Comparison of ENCODE assay signal across 22 cellular contexts in the genomic region with DNA sequence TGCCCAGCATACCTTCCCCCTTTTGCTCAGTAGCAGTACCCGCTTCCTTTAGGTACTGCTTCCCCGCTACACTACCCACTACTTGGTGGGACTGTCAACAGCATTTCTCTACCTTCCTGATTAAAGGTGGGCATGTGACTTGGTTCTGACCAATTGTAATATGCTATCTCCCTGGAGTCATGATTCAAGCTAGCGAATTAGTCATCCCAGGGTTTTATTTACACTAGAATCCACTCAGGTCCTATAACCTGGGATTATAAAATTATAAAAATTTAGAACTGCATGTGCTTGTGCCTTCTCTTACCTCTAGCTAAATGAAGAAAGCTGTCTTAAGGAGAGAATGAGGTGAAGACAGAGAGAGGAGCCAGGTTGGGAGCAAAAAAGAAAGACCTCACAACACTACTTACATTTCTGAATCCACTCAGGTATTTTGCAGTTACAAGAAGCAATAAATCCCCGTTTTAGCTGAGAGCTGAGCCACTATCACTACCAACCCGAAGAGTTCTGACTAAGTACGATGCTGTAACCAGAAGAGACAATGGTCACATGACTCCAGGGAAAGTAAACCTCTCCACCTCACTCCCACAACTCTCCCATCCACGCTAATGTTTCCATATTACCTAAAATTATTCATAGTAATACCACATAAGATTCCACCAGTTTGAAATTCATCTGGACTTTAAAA. TPM values are rescaled to one million over a fixed set of nuclear protein-coding genes. Genes with fewer than 3 reads are reported as not detected.
DNase-seq lines count a peak whose midpoint lies in the region; ATAC-seq and TF ChIP-seq lines count a peak whose summit lies in the region.
"Had no signal": no experiment of that assay in that cellular context is flagged by ENCODE, and none has a peak within 500 bp of the region (broad histone marks: within the 10 kb centered on the region; RNA-seq: fewer than 3 reads in every experiment).

No MANE protein-coding gene starts in this region.

- intact Hi-C loops in PC-3 (cut with micrococcal nuclease) = no loop called here

- TF ChIP-seq CTCF in HEK293 (tag by site-specific recombination; IDR thresholded peaks at IDR 0.05) = no peak
- TF ChIP-seq CTCF in PC-3 (conservative IDR thresholded peaks at IDR 0.05; ENCODE audit: low read depth, low read length) = no peak

- peaks cover 9% of the 10 kb centered on the region; the same call in 1 of the 2 replicates for H3K4me1 ChIP-seq in HEK293 (ENCODE audit: control insufficient read depth, insufficient read depth, low read length)
- H3K4me1 ChIP-seq in PC-3 (ENCODE audit: insufficient read depth, low read length) = peaks cover 13% of the 10 kb centered on the region
- H3K4me1 ChIP-seq: breast epithelium, HAP-1, heart right ventricle, upper lobe of left lung had no signal

- CTCF ChIA-PET in HEK293 (lab: Yijun Ruan, JAX) = interaction anchor here (0.7 to 3.8 kb wide), 10 partner anchors 10 to 88 kb away, joined by 3 to 17 read pairs (median 4); no protein-coding TSS in a partner anchor
- CTCF ChIA-PET in PC-3 (lab: Charles Lee) = interaction anchor here (1.7 kb wide), 1 partner anchor 34 kb away, joined by 6 read pairs; no protein-coding TSS in a partner anchor

- no peaks in the 10 kb centered on the region for H3K36me3 ChIP-seq in HEK293 (ENCODE audit: control insufficient read depth in 2 of 2, insufficient read depth in 1 of 2, low read length in 2 of 2)
- H3K36me3 ChIP-seq in PC-3 (ENCODE audit: low read depth, low read length) = no peaks in the 10 kb centered on the region
- H3K36me3 ChIP-seq: breast epithelium, HAP-1, heart right ventricle, neutrophil, upper lobe of left lung had no signal

- BruUV-seq in PC-3 (replicated peaks; lab: Mats Ljungman, UMichigan) = no TSS peak

- DNase-seq in PC-3 (peak; percentile 82), dermis blood vessel endothelial cell (peak; percentile 33), non-pigmented ciliary epithelial cell (ENCODE audit: low read depth) (peak; percentile 2), NCI-H748 (lab: John Stamatoyannopoulos, UW; ENCODE audit: unreplicated experiment) (no peak)
- DNase-seq: activated CD4-positive, alpha-beta T cell treated with anti-CD3 and anti-CD28 coated beads, Interleukin-2, amount 50 U/mL, for 1 hour; heart right ventricle; NCI-H2081; NCI-H524 treated with DMSO at 0.1 percent for 48 hours; right cardiac atrium; stimulated activated naive CD8-positive, alpha-beta T cell treated with anti-CD3 and anti-CD28 coated beads, Interleukin-15, Interleukin-2, amounts not matched to agents 100 U/mL and 50 U/mL, for 24 hours; upper lobe of left lung had no signal

- H3K4me3 ChIP-seq in HEK293 (ENCODE audit: low read depth, low read length) (no peak overlapping the region), PC-3 (ENCODE audit: low read length) (peak overlapping the region; percentile 54)
- H3K4me3 ChIP-seq: breast epithelium, HAP-1, heart right ventricle, upper lobe of left lung had no signal

- no peaks in the 10 kb centered on the region for H3K79me2 ChIP-seq in PC-3 (ENCODE audit: low read length)

- POLR2A ChIA-PET in HEK293 (lab: Yijun Ruan, JAX) = interaction anchor here (0.6 to 2.0 kb wide), 5 partner anchors 9 to 570 kb away, joined by 3 to 10 read pairs (median 4); a partner anchor contains a TSS
- POLR2A ChIA-PET in PC-3 (lab: Charles Lee; ENCODE audit: unreplicated experiment) = interaction anchor here (0.9 kb wide), 1 partner anchor 75 kb away, joined by 4 read pairs; a partner anchor contains a TSS

- H4K20me1 ChIP-seq in PC-3 (ENCODE audit: low read length) = no peaks in the 10 kb centered on the region

- ATAC-seq in PC-3 (peak; percentile 98), HG03354 (IDR thresholded peaks at IDR 0.05; ENCODE audit: poor library complexity, severe bottlenecking, unreplicated experiment) (no peak), HG02642 (IDR thresholded peaks at IDR 0.05; ENCODE audit: poor library complexity, unreplicated experiment) (no peak), GM19023 (IDR thresholded peaks at IDR 0.05; ENCODE audit: unreplicated experiment) (no peak)
- ATAC-seq: activated naive CD4-positive, alpha-beta T cell treated with anti-CD3 and anti-CD28 coated beads, Interleukin-2, amount 50 U/mL, for 72 hours; heart right ventricle; stimulated activated naive CD8-positive, alpha-beta T cell treated with anti-CD3 and anti-CD28 coated beads, Interleukin-15, Interleukin-2, amounts not matched to agents 100 U/mL and 50 U/mL, for 24 hours had no signal

- H3K9me3 ChIP-seq in HEK293 (ENCODE audit: control insufficient read depth, insufficient read depth, low read depth, low read length) (no peaks in the 10 kb centered on the region), PC-3 (ENCODE audit: low read length) (no peaks in the 10 kb centered on the region)
- H3K9me3 ChIP-seq: breast epithelium, HAP-1, heart right ventricle, neutrophil, upper lobe of left lung had no signal

- H3F3A ChIP-seq in PC-3 (ENCODE audit: low read length, unreplicated experiment) = no peaks in the 10 kb centered on the region

- no peaks in the 10 kb centered on the region for H3K9me2 ChIP-seq in PC-3 (replicated peaks; ENCODE audit: low read length)

- H3K4me2 ChIP-seq in PC-3 (ENCODE audit: low read length) = peak overlapping the region; percentile 80

- peak overlapping the region; percentile 77 for H2AFZ ChIP-seq in PC-3 (ENCODE audit: low read length)

- H3K9ac ChIP-seq in PC-3 (ENCODE audit: low read length) = peak overlapping the region; percentile 13

- H3K27ac ChIP-seq in HEK293 (ENCODE audit: extremely low read depth, low read depth, low read length) = peak overlapping the region; percentile 25; the same call in 1 of the 2 replicates
- peak overlapping the region; percentile 69 for H3K27ac ChIP-seq in PC-3 (ENCODE audit: low read length)
- H3K27ac ChIP-seq: breast epithelium, C4-2B, heart right ventricle, neutrophil, upper lobe of left lung had no signal

- H3K27me3 ChIP-seq in PC-3 (ENCODE audit: low read length) = peaks cover under 1% of the 10 kb centered on the region

TF ChIP-seq in HEK293, 187 proteins besides CTCF, POLR2A, EP300 and RAD21 (continues in another document):
- TF ChIP-seq, protein P1, sequence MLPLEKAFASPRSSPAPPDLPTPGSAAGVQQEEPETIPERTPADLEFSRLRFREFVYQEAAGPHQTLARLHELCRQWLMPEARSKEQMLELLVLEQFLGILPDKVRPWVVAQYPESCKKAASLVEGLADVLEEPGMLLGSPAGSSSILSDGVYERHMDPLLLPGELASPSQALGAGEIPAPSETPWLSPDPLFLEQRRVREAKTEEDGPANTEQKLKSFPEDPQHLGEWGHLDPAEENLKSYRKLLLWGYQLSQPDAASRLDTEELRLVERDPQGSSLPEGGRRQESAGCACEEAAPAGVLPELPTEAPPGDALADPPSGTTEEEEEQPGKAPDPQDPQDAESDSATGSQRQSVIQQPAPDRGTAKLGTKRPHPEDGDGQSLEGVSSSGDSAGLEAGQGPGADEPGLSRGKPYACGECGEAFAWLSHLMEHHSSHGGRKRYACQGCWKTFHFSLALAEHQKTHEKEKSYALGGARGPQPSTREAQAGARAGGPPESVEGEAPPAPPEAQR (tag by site-specific recombination; IDR thresholded peaks at IDR 0.05) = no peak
- TF ChIP-seq ZNF248 (tag by site-specific recombination; IDR thresholded peaks at IDR 0.05) (no peak), ZNF785 (tag by site-specific recombination; IDR thresholded peaks at IDR 0.05) (no peak), ZNF610 (tag by site-specific recombination; IDR thresholded peaks at IDR 0.05; ENCODE audit: borderline replicate concordance) (no peak), ZNF24 (tag by site-specific recombination; IDR thresholded peaks at IDR 0.05) (0 out of 2 replicates have a peak, but pooled peaks have one; percentile 30), ZNF660 (tag by site-specific recombination; IDR thresholded peaks at IDR 0.05) (0 out of 2 replicates have a peak, but pooled peaks have one; percentile 69), KLF1 (tag by site-specific recombination; IDR thresholded peaks at IDR 0.05) (no peak), ZNF600 (tag by site-specific recombination; IDR thresholded peaks at IDR 0.05) (peak; percentile 38; the same call in 1 of the 2 replicates), ZNF621 (tag by site-specific recombination; IDR thresholded peaks at IDR 0.05) (no peak), ZNF214 (tag by site-specific recombination; IDR thresholded peaks at IDR 0.05; ENCODE audit: borderline replicate concordance) (no peak), ZNF311 (tag by site-specific recombination; IDR thresholded peaks at IDR 0.05; ENCODE audit: borderline replicate concordance) (no peak), ZNF184 (tag by site-specific recombination; IDR thresholded peaks at IDR 0.05) (0 out of 2 replicates have a peak, but pooled peaks have one; percentile 56), ZBTB17 (tag by site-specific recombination; IDR thresholded peaks at IDR 0.05) (0 out of 2 replicates have a peak, but pooled peaks have one; percentile 30), ZEB2 (tag by site-specific recombination; IDR thresholded peaks at IDR 0.05) (no peak), ZNF549 (tag by site-specific recombination; IDR thresholded peaks at IDR 0.05) (no peak), KLF9 (tag by site-specific recombination; IDR thresholded peaks at IDR 0.05; ENCODE audit: low read depth) (no peak), ZNF211 (tag by site-specific recombination; IDR thresholded peaks at IDR 0.05; ENCODE audit: low read depth) (no peak), ZNF366 (tag by site-specific recombination; conservative IDR thresholded peaks at IDR 0.05) (0 out of 2 replicates have a peak, but pooled peaks have one; percentile 13)
- TF ChIP-seq, protein P2, sequence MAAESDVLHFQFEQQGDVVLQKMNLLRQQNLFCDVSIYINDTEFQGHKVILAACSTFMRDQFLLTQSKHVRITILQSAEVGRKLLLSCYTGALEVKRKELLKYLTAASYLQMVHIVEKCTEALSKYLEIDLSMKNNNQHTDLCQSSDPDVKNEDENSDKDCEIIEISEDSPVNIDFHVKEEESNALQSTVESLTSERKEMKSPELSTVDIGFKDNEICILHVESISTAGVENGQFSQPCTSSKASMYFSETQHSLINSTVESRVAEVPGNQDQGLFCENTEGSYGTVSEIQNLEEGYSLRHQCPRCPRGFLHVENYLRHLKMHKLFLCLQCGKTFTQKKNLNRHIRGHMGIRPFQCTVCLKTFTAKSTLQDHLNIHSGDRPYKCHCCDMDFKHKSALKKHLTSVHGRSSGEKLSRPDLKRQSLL (tag by site-specific recombination; IDR thresholded peaks at IDR 0.05) = no peak; the same call in 1 of the 2 replicates

RNA-seq across cellular contexts. Expression of a gene that starts 9.7 kb away (rescaled TPM):
- total RNA-seq in PC-3 (2014; rRNA removed) (not detected in 2 replicates), dermis blood vessel endothelial cell (not detected in 2 replicates)
- total RNA-seq: breast epithelium, dermis microvascular lymphatic vessel endothelial cell, fibroblast of lung, upper lobe of left lung had no signal

RNA-seq across cellular contexts. Expression of a gene that starts 29.3 kb away (rescaled TPM):
- total RNA-seq in PC-3 (2014; rRNA removed) (not detected in 2 replicates), dermis blood vessel endothelial cell (not detected in 2 replicates)
- total RNA-seq: activated naive CD4-positive, alpha-beta T cell treated with anti-CD3 and anti-CD28 coated beads, Interleukin-2, amount 50 U/mL, for 72 hours; breast epithelium; dermis microvascular lymphatic vessel endothelial cell; fibroblast of lung; upper lobe of left lung had no signal

RNA-seq across cellular contexts. Expression of a gene that starts 52.5 kb away (rescaled TPM):
- total RNA-seq in PC-3 (2014; rRNA removed) = not detected in 2 replicates
- total RNA-seq in dermis blood vessel endothelial cell = not detected in 2 replicates
- total RNA-seq: breast epithelium, dermis microvascular lymphatic vessel endothelial cell, fibroblast of lung, heart right ventricle, right cardiac atrium, upper lobe of left lung had no signal
